Comparison of ENCODE assay signal across 8 cellular contexts in genomic region chr7:92810242-92810611, GRCh38. TPM values are rescaled to one million over a fixed set of nuclear protein-coding genes. Genes with fewer than 3 reads are reported as not detected.
DNase-seq lines count a peak whose midpoint lies in the region; ATAC-seq and TF ChIP-seq lines count a peak whose summit lies in the region.

No MANE protein-coding gene starts in this region.

- no peak for TF ChIP-seq EP300 in SK-N-SH (IDR thresholded peaks at IDR 0.05; ENCODE audit: borderline replicate concordance in 1 of 2, low read depth in 1 of 2, low read length in 1 of 2)

- H3K27me3 ChIP-seq in SK-N-SH (ENCODE audit: insufficient read depth), result no peaks in the 10 kb centered on the region

- no peak overlapping the region for H3K9ac ChIP-seq in SK-N-SH

- no peaks in the 10 kb centered on the region for H3K9me3 ChIP-seq in SK-N-SH

- ATAC-seq in activated CD4-positive, CD25-positive, alpha-beta regulatory T cell treated with anti-CD3 and anti-CD28 coated beads, Interleukin-2, amount 50 U/mL, for 24 hours, result peak; percentile 36 to 38
- ATAC-seq in HG03064 (IDR thresholded peaks at IDR 0.05; ENCODE audit: low read depth, unreplicated experiment) (peak; percentile 5), left lobe of liver (peak; percentile 19)

- peaks cover 41% of the 10 kb centered on the region for H3F3A ChIP-seq in SK-N-SH (replicated peaks; ENCODE audit: insufficient read depth)

- H3K4me3 ChIP-seq in SK-N-SH (ENCODE audit: low read depth in 2 of 2, low read length in 1 of 2), result peak overlapping the region in 1 of 2 experiments; percentile 3; a peak in 1 of 4 replicates

- H3K27ac ChIP-seq in SK-N-SH (ENCODE audit: low read depth in 2 of 2, low read length in 1 of 2), result peak overlapping the region; percentile 83 to 93

- CTCF ChIA-PET in SK-N-SH (lab: Yijun Ruan, JAX), result interaction anchor here (0.7 to 2.1 kb wide), 3 partner anchors 10 to 39 kb away, joined by 3 to 4 read pairs (median 3); no protein-coding TSS in a partner anchor

- H3K4me2 ChIP-seq in SK-N-SH, result peak overlapping the region; percentile 67

- H2AFZ ChIP-seq in SK-N-SH (ENCODE audit: low read depth), result no peak overlapping the region

- DNase-seq in activated CD4-positive, CD25-positive, alpha-beta regulatory T cell treated with anti-CD3 and anti-CD28 coated beads, Interleukin-2, amount 50 U/mL, for 72 hours, result no peak
- DNase-seq in SK-N-SH (no peak), left lobe of liver (ENCODE audit: low spot score) (no peak), DMS114 treated with DMSO at 0.1 percent for 48 hours (lab: John Stamatoyannopoulos, UW; ENCODE audit: unreplicated experiment) (no peak), SW 1271 (lab: John Stamatoyannopoulos, UW) (no peak)
- no peak for DNase-seq in central memory CD4-positive, alpha-beta T cell

- no peak for TF ChIP-seq CTCF in SK-N-SH (IDR thresholded peaks at IDR 0.05)

- peaks cover 18% of the 10 kb centered on the region for H4K20me1 ChIP-seq in SK-N-SH (ENCODE audit: insufficient read depth)

- TF ChIP-seq RAD21 in SK-N-SH (IDR thresholded peaks at IDR 0.05; ENCODE audit: low read length), result no peak

- 57% methylated on average over 4 of the region's 4 CpGs for WGBS in SK-N-SH (ENCODE audit: low lambda C conversion rate)

- peaks cover 100% of the 10 kb centered on the region for H3K79me2 ChIP-seq in SK-N-SH (ENCODE audit: insufficient read depth)

- POLR2A ChIA-PET in SK-N-SH (lab: Yijun Ruan, JAX), result no interaction called here

- H3K4me1 ChIP-seq in SK-N-SH (ENCODE audit: control insufficient read depth in 1 of 2, insufficient read depth in 2 of 2, low read depth in 1 of 2, low read length in 1 of 2), result peaks cover 18 to 36% of the 10 kb centered on the region in 2 experiments

- peaks cover 27 to 28% of the 10 kb centered on the region in 2 experiments for H3K36me3 ChIP-seq in SK-N-SH (replicated peaks in 1 of 2; ENCODE audit: control insufficient read depth in 1 of 2, insufficient read depth in 2 of 2, low read length in 1 of 2)

- H3K9me2 ChIP-seq in SK-N-SH, result no peaks in the 10 kb centered on the region

TF ChIP-seq in SK-N-SH, 30 proteins besides CTCF, POLR2A, EP300 and RAD21:
- no peak for TF ChIP-seq JUND (IDR thresholded peaks at IDR 0.05)
- TF ChIP-seq TCF12 (IDR thresholded peaks at IDR 0.05), result no peak
- TF ChIP-seq USF1 (IDR thresholded peaks at IDR 0.05; ENCODE audit: borderline replicate concordance, low read depth), result no peak
- no peak for TF ChIP-seq FOXJ3 (CRISPR knock-in tag; IDR thresholded peaks at IDR 0.05)
- no peak for TF ChIP-seq YY1 (IDR thresholded peaks at IDR 0.05; ENCODE audit: low read depth)

RNA-seq across cellular contexts. Expression of gene CDK6, which starts 26.1 kb away (rescaled TPM):
- polyA plus RNA-seq in SK-N-SH (2012; rRNA removed), result 30.3 and 33.2 TPM in 2 replicates
- 29.6 and 31.5 TPM in 2 replicates for polyA plus RNA-seq in SK-N-SH (2012; cell fraction: cytosol; rRNA removed)
- 53.3 and 69.9 TPM in 2 replicates for polyA plus RNA-seq in SK-N-SH (2012; cell fraction: nucleus; rRNA removed)
- total RNA-seq in left lobe of liver, result 15.3 TPM
